17 cellular contexts compared by ENCODE assay signal in genomic region chr2:64423303-64423702, GRCh38.
"Had no signal": no experiment of that assay in that cellular context is flagged by ENCODE, and none has a peak within 500 bp of the region (broad histone marks: within the 10 kb centered on the region; RNA-seq: fewer than 3 reads in every experiment).

No MANE protein-coding gene starts in this region.

- ATAC-seq: foreskin keratinocyte; heart left ventricle; naive thymus-derived CD8-positive, alpha-beta T cell; stimulated activated naive B cell treated with anti-CD40 and anti-IgM and Interleukin-4, amounts not matched to agents 10 μg/mL and 1 μg/mL and 100 μg/mL, for 72 hours; stimulated activated naive CD8-positive, alpha-beta T cell treated with anti-CD3 and anti-CD28 coated beads, Interleukin-15, amount 100 ng/mL, for 72 hours had no signal

- H3K27me3 ChIP-seq: esophagus muscularis mucosa, foreskin keratinocyte, heart left ventricle, right atrium auricular region, sigmoid colon, testis, transverse colon had no signal

- H3K4me3 ChIP-seq: esophagus muscularis mucosa, heart left ventricle, right atrium auricular region, sigmoid colon, skin epidermis, testis, transverse colon had no signal

- H3K36me3 ChIP-seq: esophagus muscularis mucosa, heart left ventricle, right atrium auricular region, sigmoid colon, transverse colon had no signal

- H3K9me3 ChIP-seq: esophagus muscularis mucosa, heart left ventricle, right atrium auricular region, sigmoid colon, testis, transverse colon had no signal

- H3K27ac ChIP-seq: esophagus muscularis mucosa, foreskin keratinocyte, heart left ventricle, right atrium auricular region, sigmoid colon, testis, transverse colon had no signal

- H3K4me1 ChIP-seq: sigmoid colon, testis had no signal

- DNase-seq: effector memory CD4-positive, alpha-beta T cell; foreskin keratinocyte; heart left ventricle; hippocampal formation; mesendoderm; naive thymus-derived CD8-positive, alpha-beta T cell; posterior cingulate gyrus; sigmoid colon; stimulated activated CD4-positive, alpha-beta T cell treated with anti-CD3 and anti-CD28 coated beads, Interleukin-2, amount 100 ng/mL, for 24 hours; stimulated activated CD4-positive, alpha-beta T cell treated with anti-CD3 and anti-CD28 coated beads, Interleukin-4, amount 100 ng/mL, for 4 hours; stimulated activated naive B cell treated with anti-CD40 and anti-IgM and Interleukin-4, amounts not matched to agents 10 μg/mL and 1 μg/mL and 100 μg/mL, for 72 hours; stimulated activated naive CD8-positive, alpha-beta T cell treated with anti-CD3 and anti-CD28 coated beads, Interleukin-15, amount 100 ng/mL, for 72 hours; testis; transverse colon had no signal
